8 cellular contexts compared by ENCODE assay signal in the genomic region with DNA sequence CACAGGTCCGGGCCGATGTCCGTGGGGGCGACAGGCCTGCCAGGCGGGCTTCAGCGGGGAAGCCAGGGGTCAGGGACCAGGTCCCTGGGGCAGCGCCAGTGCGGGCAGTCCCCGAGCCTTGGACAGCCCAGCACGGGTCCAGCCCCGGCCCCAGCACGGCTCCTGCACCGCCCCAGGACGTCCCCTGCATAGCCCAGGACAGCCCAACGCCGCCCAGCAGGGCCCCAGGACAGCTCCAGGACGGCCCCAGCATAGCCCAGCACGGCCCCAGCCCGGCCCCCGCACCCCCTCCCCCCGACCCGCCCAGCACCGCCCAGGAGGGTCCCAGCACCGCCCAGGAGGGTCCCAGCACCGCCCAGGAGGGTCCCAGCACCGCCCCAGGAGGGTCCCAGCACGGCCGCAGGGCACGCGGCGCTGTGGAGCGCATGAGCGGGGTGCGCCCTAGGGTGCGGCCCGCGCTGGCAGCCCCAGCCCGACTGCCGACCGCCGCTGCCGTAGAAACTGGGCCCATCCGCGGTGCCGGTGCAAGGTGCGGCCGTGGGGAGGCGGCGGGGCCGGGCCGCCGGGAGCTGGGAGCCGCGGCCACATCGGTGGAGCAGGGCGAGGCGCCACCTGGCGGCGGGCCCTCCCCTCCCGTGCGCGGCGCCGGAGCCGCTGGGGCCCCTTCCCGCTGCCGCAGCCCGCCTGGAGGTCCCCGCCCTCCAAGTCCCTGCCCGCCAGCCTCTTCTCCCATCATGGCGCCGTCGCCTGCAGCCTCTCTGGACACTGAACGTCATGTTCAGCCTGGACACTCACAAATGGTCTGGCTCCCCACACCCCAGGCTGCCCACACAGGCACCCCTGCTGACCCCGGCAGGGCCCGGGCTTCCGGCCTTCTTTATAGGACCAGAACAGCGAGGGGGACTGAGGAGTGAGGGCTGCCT.
A peak's percentile ranks its signal among the peaks of the same experiment; 100 is the strongest.
DNase-seq lines count a peak whose midpoint lies in the region; ATAC-seq and TF ChIP-seq lines count a peak whose summit lies in the region.

No MANE protein-coding gene starts in this region.

- H3K4me3 Mint-ChIP-seq in activated CD8-positive, alpha-beta T cell treated with anti-CD3 and anti-CD28 coated beads for 36 hours: no peak overlapping the region
- no peak overlapping the region for H3K4me3 Mint-ChIP-seq in nephron progenitor cell
- no peak overlapping the region for H3K4me3 Mint-ChIP-seq in type B pancreatic cell

- DNase-seq in Right ventricle myocardium inferior (ENCODE audit: missing footprints): peak; percentile 64
- no peak for DNase-seq in cardiac septum (ENCODE audit: low spot score)
- peak; percentile 58 for DNase-seq in activated CD8-positive, alpha-beta T cell treated with anti-CD3 and anti-CD28 coated beads for 36 hours
- DNase-seq in epithelial cell of proximal tubule (ENCODE audit: low read depth): no peak
- peak; percentile 82 for DNase-seq in nephron progenitor cell
- DNase-seq in type B pancreatic cell (ENCODE audit: extremely low spot score, unreplicated experiment): no peak

- POLR2A ChIA-PET in activated CD8-positive, alpha-beta T cell treated with anti-CD3 and anti-CD28 coated beads for 36 hours (lab: Charles Lee): interaction anchor here (0.6 kb wide), 1 partner anchor 384 kb away, joined by 3 read pairs; no protein-coding TSS in a partner anchor

- CTCF ChIA-PET in activated CD8-positive, alpha-beta T cell treated with anti-CD3 and anti-CD28 coated beads for 36 hours (lab: Charles Lee): interaction anchor here (1.0 to 1.5 kb wide), 6 partner anchors 35 to 184 kb away, joined by 3 to 8 read pairs (median 4); no protein-coding TSS in a partner anchor

- TF ChIP-seq CTCF in activated CD8-positive, alpha-beta T cell treated with anti-CD3 and anti-CD28 coated beads for 36 hours (IDR thresholded peaks at IDR 0.05): peak; percentile 67
- TF ChIP-seq CTCF in epithelial cell of proximal tubule (conservative IDR thresholded peaks at IDR 0.05; ENCODE audit: low read depth, low read length) (peak; percentile 42), nephron progenitor cell (IDR thresholded peaks at IDR 0.05) (peak; percentile 44), type B pancreatic cell (conservative IDR thresholded peaks at IDR 0.05) (peak; percentile 86)

- no peaks in the 10 kb centered on the region for H3K9me3 Mint-ChIP-seq in activated CD8-positive, alpha-beta T cell treated with anti-CD3 and anti-CD28 coated beads for 36 hours
- peaks cover under 1% of the 10 kb centered on the region for H3K9me3 Mint-ChIP-seq in nephron progenitor cell
- no peaks in the 10 kb centered on the region for H3K9me3 Mint-ChIP-seq in type B pancreatic cell

- H3K4me1 Mint-ChIP-seq in activated CD8-positive, alpha-beta T cell treated with anti-CD3 and anti-CD28 coated beads for 36 hours (ENCODE audit: low read depth): no peaks in the 10 kb centered on the region
- H3K4me1 Mint-ChIP-seq in nephron progenitor cell: peaks cover 15% of the 10 kb centered on the region
- peaks cover 5% of the 10 kb centered on the region for H3K4me1 Mint-ChIP-seq in type B pancreatic cell (ENCODE audit: unreplicated experiment)

- peak; percentile 52 for ATAC-seq in Right ventricle myocardium inferior
- peak; percentile 66 for ATAC-seq in activated CD8-positive, alpha-beta T cell treated with anti-CD3 and anti-CD28 coated beads for 36 hours
- no peak for ATAC-seq in HG02798 (IDR thresholded peaks at IDR 0.05; ENCODE audit: poor library complexity, unreplicated experiment)
- ATAC-seq in HG02763 (IDR thresholded peaks at IDR 0.05; ENCODE audit: unreplicated experiment): no peak

- H3K36me3 Mint-ChIP-seq in activated CD8-positive, alpha-beta T cell treated with anti-CD3 and anti-CD28 coated beads for 36 hours (ENCODE audit: low read depth): no peaks in the 10 kb centered on the region
- no peaks in the 10 kb centered on the region for H3K36me3 Mint-ChIP-seq in nephron progenitor cell (ENCODE audit: low read depth)
- H3K36me3 Mint-ChIP-seq in type B pancreatic cell: no peaks in the 10 kb centered on the region

- H3K4me3 ChIP-seq in epithelial cell of proximal tubule (ENCODE audit: low read depth, low read length): no peak overlapping the region

- no peak overlapping the region for H3K27ac Mint-ChIP-seq in activated CD8-positive, alpha-beta T cell treated with anti-CD3 and anti-CD28 coated beads for 36 hours
- H3K27ac Mint-ChIP-seq in nephron progenitor cell (no peak overlapping the region), type B pancreatic cell (no peak overlapping the region)

- intact Hi-C loops in Right ventricle myocardium inferior (cut with DNase I) (loop anchor here (2.0 kb wide), 1 partner anchor 154 kb away; no protein-coding TSS in a partner anchor), cardiac septum (cut with DNase I) (loop anchor here (5.0 kb wide), 1 partner anchor 156 kb away; no protein-coding TSS in a partner anchor)
- intact Hi-C loops in activated CD8-positive, alpha-beta T cell treated with anti-CD3 and anti-CD28 coated beads for 36 hours (cut with micrococcal nuclease): no loop called here

- H3K27me3 Mint-ChIP-seq in activated CD8-positive, alpha-beta T cell treated with anti-CD3 and anti-CD28 coated beads for 36 hours: no peaks in the 10 kb centered on the region
- H3K27me3 Mint-ChIP-seq in nephron progenitor cell (ENCODE audit: low read depth, poor library complexity): peaks cover 32% of the 10 kb centered on the region
- peaks cover 23% of the 10 kb centered on the region for H3K27me3 Mint-ChIP-seq in type B pancreatic cell

Comparison
In these comparisons a context has a peak if more than half of its experiments do, and no peak if none do; other contexts are left out.
1. DNase-seq: peak in Right ventricle myocardium inferior (single experiment), activated CD8-positive, alpha-beta T cell treated with anti-CD3 and anti-CD28 coated beads for 36 hours (single experiment) and nephron progenitor cell (single experiment); none in cardiac septum (single experiment), epithelial cell of proximal tubule (single experiment) and type B pancreatic cell (single experiment).
2. ATAC-seq: peak in Right ventricle myocardium inferior (single experiment) and activated CD8-positive, alpha-beta T cell treated with anti-CD3 and anti-CD28 coated beads for 36 hours (single experiment); none in HG02798 (single experiment) and HG02763 (single experiment).
3. Peak in every context shown above with its lines, with median percentiles within 50 percentile points of each other: CTCF ChIP-seq.